ENCODE assay signal across 9 cellular contexts in the genomic region with DNA sequence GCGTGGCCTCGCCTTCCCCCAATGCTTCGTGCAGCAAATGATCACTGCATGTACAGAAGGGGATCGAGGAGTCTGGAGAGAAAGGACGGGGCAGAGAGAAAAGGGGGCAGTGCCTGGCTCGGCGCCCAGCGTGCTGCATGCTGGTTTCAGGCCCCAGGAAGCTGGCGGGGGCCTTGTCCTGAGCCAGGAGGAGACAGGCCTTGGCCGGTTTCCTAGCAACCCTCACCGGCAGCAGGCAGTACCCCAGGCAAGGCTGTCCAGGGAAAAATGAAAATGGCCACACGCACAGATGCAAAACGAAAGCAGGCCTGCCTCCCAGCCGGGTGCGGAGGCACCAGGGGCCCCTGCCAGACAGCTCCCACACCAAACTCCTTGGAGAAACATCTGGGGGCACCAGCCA.
DNase-seq lines count a peak whose midpoint lies in the region; ATAC-seq and TF ChIP-seq lines count a peak whose summit lies in the region.
"Had no signal": no experiment of that assay in that cellular context is flagged by ENCODE, and none has a peak within 500 bp of the region (broad histone marks: within the 10 kb centered on the region; RNA-seq: fewer than 3 reads in every experiment).

No MANE protein-coding gene starts in this region.

- CTCF ChIA-PET in IMR-90 (lab: Yijun Ruan, JAX), result interaction anchor here (0.6 kb wide), 1 partner anchor 32 kb away, joined by 4 read pairs; no protein-coding TSS in a partner anchor

- peak; percentile 81 for ATAC-seq in IMR-90 (ENCODE audit: low read depth)
- peak; percentile 25 to 44 for ATAC-seq in natural killer cell treated with Interleukin-12 subunit alpha and Interleukin-12 subunit beta and Interleukin-15 and Interleukin-18, amount 100 ng/mL, for 72 hours
- no peak for ATAC-seq in GM18867 (IDR thresholded peaks at IDR 0.05; ENCODE audit: unreplicated experiment)
- no peak for ATAC-seq in HG02973 (IDR thresholded peaks at IDR 0.05; ENCODE audit: unreplicated experiment)
- no peak for ATAC-seq in left lung
- ATAC-seq: PC-3 had no signal

- H3K4me1 Mint-ChIP-seq in natural killer cell treated with Interleukin-12 subunit alpha and Interleukin-12 subunit beta and Interleukin-15 and Interleukin-18, amount 100 ng/mL, for 72 hours (ENCODE audit: low read depth in 2 of 2), result peaks cover 16 to 37% of the 10 kb centered on the region in 2 donors

- H2BK15ac ChIP-seq in IMR-90 (ENCODE audit: low read depth, low read length), result no peak overlapping the region

- no peaks in the 10 kb centered on the region for H3K27me3 Mint-ChIP-seq in natural killer cell treated with Interleukin-12 subunit alpha and Interleukin-12 subunit beta and Interleukin-15 and Interleukin-18, amount 100 ng/mL, for 72 hours

- H3K9me1 ChIP-seq in IMR-90 (ENCODE audit: insufficient read depth, low read length), result peaks cover 2% of the 10 kb centered on the region; the same call in 1 of the 2 replicates

- peak overlapping the region in 1 of 2 experiments; percentile 52; a peak in 1 of 4 replicates for H4K8ac ChIP-seq in IMR-90 (ENCODE audit: low read depth in 2 of 2, low read length in 2 of 2)

- H3K27ac ChIP-seq in IMR-90 (ENCODE audit: insufficient read depth, low read length) (no peak overlapping the region), brain microvascular endothelial cell (peak overlapping the region; percentile 48), left lung (no peak overlapping the region)

- no peak overlapping the region for H2BK120ac ChIP-seq in IMR-90 (ENCODE audit: low read depth, low read length)

- TF ChIP-seq POLR2A in IMR-90 (IDR thresholded peaks at IDR 0.05; ENCODE audit: low read depth, low read length), result no peak

- H2BK20ac ChIP-seq in IMR-90 (ENCODE audit: low read depth, low read length), result no peak overlapping the region

- no peaks in the 10 kb centered on the region for H3K36me3 ChIP-seq in IMR-90 (ENCODE audit: control insufficient read depth, insufficient read depth, low read length)
- no peaks in the 10 kb centered on the region for H3K36me3 ChIP-seq in brain microvascular endothelial cell (replicated peaks)
- no peaks in the 10 kb centered on the region for H3K36me3 ChIP-seq in HAP-1 (replicated peaks)
- H3K36me3 ChIP-seq in left lung, result no peaks in the 10 kb centered on the region

- H3K36me3 Mint-ChIP-seq in natural killer cell treated with Interleukin-12 subunit alpha and Interleukin-12 subunit beta and Interleukin-15 and Interleukin-18, amount 100 ng/mL, for 72 hours, result no peaks in the 10 kb centered on the region

- H4K20me1 ChIP-seq in IMR-90 (ENCODE audit: insufficient read depth, low read length), result peaks cover 42% of the 10 kb centered on the region; the same call in 1 of the 2 replicates

- no TSS peak for BruUV-seq in IMR-90 (replicated peaks; lab: Mats Ljungman, UMichigan)

- H3K4ac ChIP-seq in IMR-90 (ENCODE audit: low read depth, low read length), result peak overlapping the region; percentile 18; the same call in 1 of the 2 replicates

- peak overlapping the region; percentile 26 for H2AFZ ChIP-seq in IMR-90 (replicated peaks; ENCODE audit: low read length, poor library complexity)

- H3K27me3 ChIP-seq in IMR-90 (ENCODE audit: control insufficient read depth, insufficient read depth, low read length) (0 out of 2 replicates have a peak, but pooled peaks cover 2% of the 10 kb centered on the region), brain microvascular endothelial cell (replicated peaks) (no peaks in the 10 kb centered on the region), HAP-1 (ENCODE audit: low read depth) (no peaks in the 10 kb centered on the region), left lung (no peaks in the 10 kb centered on the region)

- peaks cover 3% of the 10 kb centered on the region for H3K9me3 Mint-ChIP-seq in natural killer cell treated with Interleukin-12 subunit alpha and Interleukin-12 subunit beta and Interleukin-15 and Interleukin-18, amount 100 ng/mL, for 72 hours

- H2AK5ac ChIP-seq in IMR-90 (ENCODE audit: low read depth, low read length), result peak overlapping the region; percentile 24; the same call in 1 of the 2 replicates

- H3K79me1 ChIP-seq in IMR-90 (ENCODE audit: low read depth in 1 of 2, low read length in 2 of 2), result peaks cover 46 to 56% of the 10 kb centered on the region in 2 experiments

- WGBS in IMR-90 (ENCODE audit: extremely low coverage in 2 of 2, insufficient read length in 1 of 2), 2 experiments, result 43% methylated on average over 6 of the region's 15 CpGs; no CpG with 5 or more reads in 1 of the 2 experiments

- H3K18ac ChIP-seq in IMR-90 (ENCODE audit: low read depth, low read length), result no peak overlapping the region; the same call in 1 of the 2 replicates

- no peak overlapping the region for H4K91ac ChIP-seq in IMR-90 (ENCODE audit: insufficient read depth, low read depth, low read length)

- TF ChIP-seq CTCF in AG10803 (conservative IDR thresholded peaks at IDR 0.05; ENCODE audit: low read length) (no peak), IMR-90 (conservative IDR thresholded peaks at IDR 0.05; ENCODE audit: low read depth, low read length) (no peak), brain microvascular endothelial cell (IDR thresholded peaks at IDR 0.05; ENCODE audit: low read depth, low read length, missing control alignments) (no peak), left lung (IDR thresholded peaks at IDR 0.05) (no peak)

- H3K56ac ChIP-seq in IMR-90 (ENCODE audit: extremely low read depth, insufficient read depth, low read length), result no peak overlapping the region

- peak overlapping the region; percentile 58; the same call in 1 of the 2 replicates for H3K14ac ChIP-seq in IMR-90 (replicated peaks; ENCODE audit: low read depth, low read length)

- H3K9me3 ChIP-seq in IMR-90 (ENCODE audit: control insufficient read depth, insufficient read depth, low read length) (no peaks in the 10 kb centered on the region), HAP-1 (no peaks in the 10 kb centered on the region), left lung (no peaks in the 10 kb centered on the region)

- peak overlapping the region; percentile 10; the same call in 1 of the 2 replicates for H3K4me3 ChIP-seq in AG10803 (ENCODE audit: low read length)
- H3K4me3 ChIP-seq in IMR-90 (ENCODE audit: insufficient read depth, low read depth, low read length), result no peak overlapping the region; the same call in 1 of the 2 replicates
- peak overlapping the region; percentile 37 for H3K4me3 ChIP-seq in brain microvascular endothelial cell (ENCODE audit: low read depth, low read length)
- no peak overlapping the region for H3K4me3 ChIP-seq in HAP-1
- H3K4me3 ChIP-seq in left lung, result no peak overlapping the region

- POLR2A ChIA-PET in IMR-90 (lab: Charles Lee; ENCODE audit: unreplicated experiment), result no interaction called here

- peak overlapping the region; percentile 59 to 70 for H3K27ac Mint-ChIP-seq in natural killer cell treated with Interleukin-12 subunit alpha and Interleukin-12 subunit beta and Interleukin-15 and Interleukin-18, amount 100 ng/mL, for 72 hours

- H3K23ac ChIP-seq in IMR-90 (ENCODE audit: low read depth, low read length), result no peak overlapping the region

- H2BK5ac ChIP-seq in IMR-90 (ENCODE audit: low read depth, low read length, poor library complexity, severe bottlenecking), result no peak overlapping the region

- dilution Hi-C loops in IMR-90 (cut with HindIII; ENCODE audit: low sequenced_read_pairs, unreplicated experiment), result no loop called here

- peak overlapping the region; percentile 42; the same call in 1 of the 2 replicates for H3K9ac ChIP-seq in IMR-90 (ENCODE audit: low read depth, low read length)

- no peak overlapping the region; the same call in 1 of the 2 replicates for H4K5ac ChIP-seq in IMR-90 (ENCODE audit: low read depth, low read length)

- TF ChIP-seq RAD21 in IMR-90 (IDR thresholded peaks at IDR 0.05; ENCODE audit: low read length), result no peak

- H3K4me2 ChIP-seq in IMR-90 (ENCODE audit: low read depth, low read length), result peak overlapping the region; percentile 79

- intact Hi-C loops in IMR-90 (cut with micrococcal nuclease) (no loop called here), left lung (cut with DNase I) (no loop called here)

- DNase-seq in AG10803 (ENCODE audit: low read depth) (peak; percentile 20), IMR-90 (peak; percentile 32), brain microvascular endothelial cell (peak; percentile 72), HAP-1 (ENCODE audit: low spot score in 2 of 2) (no peak), left lung (no peak)
- no peak for DNase-seq in natural killer cell treated with Interleukin-12 subunit alpha and Interleukin-12 subunit beta and Interleukin-15 and Interleukin-18, amount 100 ng/mL, for 72 hours (ENCODE audit: low spot score)
- DNase-seq: PC-3 had no signal

- peak overlapping the region; percentile 23 for H2AK9ac ChIP-seq in IMR-90 (replicated peaks; ENCODE audit: low read depth, low read length, poor library complexity)

- peak overlapping the region; percentile 67 for H3K4me3 Mint-ChIP-seq in natural killer cell treated with Interleukin-12 subunit alpha and Interleukin-12 subunit beta and Interleukin-15 and Interleukin-18, amount 100 ng/mL, for 72 hours

- H3K4me1 ChIP-seq in IMR-90 (ENCODE audit: control insufficient read depth, insufficient read depth, low read length) (peaks cover 5% of the 10 kb centered on the region; the same call in 1 of the 2 replicates), HAP-1 (no peaks in the 10 kb centered on the region; the same call in 1 of the 2 replicates), left lung (peaks cover under 1 to 7% of the 10 kb centered on the region in 2 donors)

- in situ Hi-C loops in IMR-90 (cut with MboI; ENCODE audit: low sequenced_read_pairs), result no loop called here
- in situ Hi-C loops in brain microvascular endothelial cell (cut with HindIII; ENCODE audit: low pct_ligation_motif_present, low sequenced_read_pairs), result no loop called here
- in situ Hi-C loops in HAP-1 (cut with MboI; ENCODE audit: low sequenced_read_pairs), result no loop called here

TF ChIP-seq in IMR-90, 13 proteins besides CTCF, POLR2A, EP300 and RAD21 (continues in another document):
- TF ChIP-seq, protein P1, sequence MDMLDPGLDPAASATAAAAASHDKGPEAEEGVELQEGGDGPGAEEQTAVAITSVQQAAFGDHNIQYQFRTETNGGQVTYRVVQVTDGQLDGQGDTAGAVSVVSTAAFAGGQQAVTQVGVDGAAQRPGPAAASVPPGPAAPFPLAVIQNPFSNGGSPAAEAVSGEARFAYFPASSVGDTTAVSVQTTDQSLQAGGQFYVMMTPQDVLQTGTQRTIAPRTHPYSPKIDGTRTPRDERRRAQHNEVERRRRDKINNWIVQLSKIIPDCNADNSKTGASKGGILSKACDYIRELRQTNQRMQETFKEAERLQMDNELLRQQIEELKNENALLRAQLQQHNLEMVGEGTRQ (IDR thresholded peaks at IDR 0.05; ENCODE audit: low read depth, low read length), result no peak
- no peak for TF ChIP-seq BHLHE40 (IDR thresholded peaks at IDR 0.05; ENCODE audit: low read depth, low read length)
- no peak for TF ChIP-seq CEBPB (IDR thresholded peaks at IDR 0.05; ENCODE audit: low read depth, low read length)

Comparison
In these comparisons a context has a peak if more than half of its experiments do, and no peak if none do; other contexts are left out.
1. DNase-seq: peak in AG10803 (single experiment), IMR-90 (single experiment) and brain microvascular endothelial cell (single experiment); none in natural killer cell treated with Interleukin-12 subunit alpha and Interleukin-12 subunit beta and Interleukin-15 and Interleukin-18, amount 100 ng/mL, for 72 hours (single experiment), HAP-1 (0 of 2) and left lung (0 of 2).
2. H3K4me3 ChIP-seq: peak in AG10803 (single experiment) and brain microvascular endothelial cell (single experiment); none in IMR-90 (single experiment), HAP-1 (single experiment) and left lung (0 of 2).
3. ATAC-seq: peak in IMR-90 (single experiment) and natural killer cell treated with Interleukin-12 subunit alpha and Interleukin-12 subunit beta and Interleukin-15 and Interleukin-18, amount 100 ng/mL, for 72 hours (2 of 2); none in GM18867 (single experiment), HG02973 (single experiment) and left lung (single experiment).